Comparison of ENCODE assay signal across 18 cellular contexts in genomic region chr4:7744131-7744804, GRCh38.
DNase-seq lines count a peak whose midpoint lies in the region; ATAC-seq and TF ChIP-seq lines count a peak whose summit lies in the region.
"Had no signal": no experiment of that assay in that cellular context is flagged by ENCODE, and none has a peak within 500 bp of the region (broad histone marks: within the 10 kb centered on the region; RNA-seq: fewer than 3 reads in every experiment).

No MANE protein-coding gene starts in this region.

- H3K27me3 Mint-ChIP-seq in activated naive CD4-positive, alpha-beta T cell treated with anti-CD3 and anti-CD28 coated beads, Interleukin-2, amount 50 U/mL, for 24 hours: no peaks in the 10 kb centered on the region
- H3K27me3 Mint-ChIP-seq in activated naive CD4-positive, alpha-beta T cell treated with anti-CD3 and anti-CD28 coated beads, Interleukin-2, amount 10 ng/mL, durations not matched to agents 7 days and 5 days: peaks cover 10% of the 10 kb centered on the region
- no peaks in the 10 kb centered on the region for H3K27me3 Mint-ChIP-seq in T-helper 2 cell treated with Interferon-gamma antibody and Interleukin-4, amounts not matched to agents 5 μg/mL and 100 μg/mL, for 36 hours (ENCODE audit: low read depth)
- H3K27me3 Mint-ChIP-seq: activated naive CD8-positive, alpha-beta T cell had no signal

- H3K4me1 Mint-ChIP-seq in activated naive CD4-positive, alpha-beta T cell treated with anti-CD3 and anti-CD28 coated beads, Interleukin-2, amount 50 U/mL, for 24 hours: peaks cover 16% of the 10 kb centered on the region
- peaks cover 18% of the 10 kb centered on the region for H3K4me1 Mint-ChIP-seq in activated naive CD4-positive, alpha-beta T cell treated with anti-CD3 and anti-CD28 coated beads, Interleukin-2, amount 10 ng/mL, durations not matched to agents 7 days and 5 days
- H3K4me1 Mint-ChIP-seq in T-helper 2 cell treated with Interferon-gamma antibody and Interleukin-4, amounts not matched to agents 5 μg/mL and 100 μg/mL, for 36 hours (ENCODE audit: low read depth): peaks cover 1% of the 10 kb centered on the region
- H3K4me1 Mint-ChIP-seq: CD4-positive, CD25-positive, alpha-beta regulatory T cell had no signal

- TF ChIP-seq CTCF in upper lobe of left lung (IDR thresholded peaks at IDR 0.05): no peak

- CTCF ChIA-PET in activated naive CD4-positive, alpha-beta T cell treated with anti-CD3 and anti-CD28 coated beads, Interleukin-2, amount 10 ng/mL, durations not matched to agents 7 days and 5 days (lab: Charles Lee): interaction anchor here (1.0 kb wide), 1 partner anchor 58 kb away, joined by 3 read pairs; no protein-coding TSS in a partner anchor

- peak overlapping the region; percentile 19 for H3K27ac Mint-ChIP-seq in activated naive CD4-positive, alpha-beta T cell treated with anti-CD3 and anti-CD28 coated beads, Interleukin-2, amount 50 U/mL, for 24 hours
- no peak overlapping the region for H3K27ac Mint-ChIP-seq in activated naive CD4-positive, alpha-beta T cell treated with anti-CD3 and anti-CD28 coated beads, Interleukin-2, amount 10 ng/mL, durations not matched to agents 7 days and 5 days
- H3K27ac Mint-ChIP-seq in T-helper 2 cell treated with Interferon-gamma antibody and Interleukin-4, amounts not matched to agents 5 μg/mL and 100 μg/mL, for 36 hours: no peak overlapping the region
- H3K27ac Mint-ChIP-seq: activated naive CD8-positive, alpha-beta T cell had no signal

- H3K4me3 ChIP-seq in upper lobe of left lung: no peak overlapping the region
- H3K4me3 ChIP-seq: K562, SK-N-MC, smooth muscle cell, tibial nerve had no signal

- H3K27ac ChIP-seq in upper lobe of left lung: peak overlapping the region in 1 of 4 donors; percentile 43
- H3K27ac ChIP-seq: SK-N-MC had no signal

- ATAC-seq in upper lobe of left lung (ENCODE audit: low FRiP score in 2 of 2): peak; percentile 20 to 58
- no peak for ATAC-seq in GM18868 (IDR thresholded peaks at IDR 0.05; ENCODE audit: unreplicated experiment)
- ATAC-seq: K562 had no signal

- H3K4me3 Mint-ChIP-seq in activated naive CD4-positive, alpha-beta T cell treated with anti-CD3 and anti-CD28 coated beads, Interleukin-2, amount 50 U/mL, for 24 hours: no peak overlapping the region
- H3K4me3 Mint-ChIP-seq in activated naive CD4-positive, alpha-beta T cell treated with anti-CD3 and anti-CD28 coated beads, Interleukin-2, amount 10 ng/mL, durations not matched to agents 7 days and 5 days: no peak overlapping the region
- no peak overlapping the region for H3K4me3 Mint-ChIP-seq in T-helper 2 cell treated with Interferon-gamma antibody and Interleukin-4, amounts not matched to agents 5 μg/mL and 100 μg/mL, for 36 hours
- H3K4me3 Mint-ChIP-seq: activated naive CD8-positive, alpha-beta T cell; brain; CD4-positive, CD25-positive, alpha-beta regulatory T cell had no signal

- H3K9me3 Mint-ChIP-seq in activated naive CD4-positive, alpha-beta T cell treated with anti-CD3 and anti-CD28 coated beads, Interleukin-2, amount 50 U/mL, for 24 hours: no peaks in the 10 kb centered on the region
- H3K9me3 Mint-ChIP-seq in activated naive CD4-positive, alpha-beta T cell treated with anti-CD3 and anti-CD28 coated beads, Interleukin-2, amount 10 ng/mL, durations not matched to agents 7 days and 5 days: no peaks in the 10 kb centered on the region
- no peaks in the 10 kb centered on the region for H3K9me3 Mint-ChIP-seq in T-helper 2 cell treated with Interferon-gamma antibody and Interleukin-4, amounts not matched to agents 5 μg/mL and 100 μg/mL, for 36 hours

- WGBS in upper lobe of left lung, 2 donors: 80% methylated on average over 13 to 16 of the region's 16 CpGs

- DNase-seq in activated naive CD4-positive, alpha-beta T cell treated with anti-CD3 and anti-CD28 coated beads, Interleukin-2, amount 10 ng/mL, durations not matched to agents 7 days and 5 days: no peak
- peak; percentile 77 for DNase-seq in RPMI8226
- DNase-seq in medulla oblongata (ENCODE audit: extremely low spot score): peak; percentile 79
- no peak for DNase-seq in upper lobe of left lung
- DNase-seq in T-helper 2 cell treated with Interferon-gamma antibody and Interleukin-4, amounts not matched to agents 5 μg/mL and 100 μg/mL, for 36 hours (ENCODE audit: low spot score): no peak
- DNase-seq in NCI-H82 (lab: John Stamatoyannopoulos, UW): no peak
- DNase-seq: activated CD4-positive, alpha-beta T cell treated with anti-CD3 and anti-CD28 coated beads for 48 hours; activated T-cell treated with anti-CD3 and anti-CD28 coated beads for 4 hours; CD4-positive, CD25-positive, alpha-beta regulatory T cell; DND-41 had no signal

- TF ChIP-seq POLR2A in upper lobe of left lung (IDR thresholded peaks at IDR 0.05): no peak

- H3K27me3 ChIP-seq in upper lobe of left lung: no peaks in the 10 kb centered on the region
- H3K27me3 ChIP-seq: tibial nerve had no signal

- peaks cover 0 to 10% (median 3%) of the 10 kb centered on the region in 4 donors for H3K4me1 ChIP-seq in upper lobe of left lung

- H3K36me3 ChIP-seq in upper lobe of left lung: no peaks in the 10 kb centered on the region

- no peaks in the 10 kb centered on the region for H3K36me3 Mint-ChIP-seq in activated naive CD4-positive, alpha-beta T cell treated with anti-CD3 and anti-CD28 coated beads, Interleukin-2, amount 50 U/mL, for 24 hours
- H3K36me3 Mint-ChIP-seq in activated naive CD4-positive, alpha-beta T cell treated with anti-CD3 and anti-CD28 coated beads, Interleukin-2, amount 10 ng/mL, durations not matched to agents 7 days and 5 days: no peaks in the 10 kb centered on the region
- H3K36me3 Mint-ChIP-seq in T-helper 2 cell treated with Interferon-gamma antibody and Interleukin-4, amounts not matched to agents 5 μg/mL and 100 μg/mL, for 36 hours (ENCODE audit: low read depth): no peaks in the 10 kb centered on the region
- H3K36me3 Mint-ChIP-seq: activated naive CD8-positive, alpha-beta T cell; CD4-positive, CD25-positive, alpha-beta regulatory T cell had no signal

- no peaks in the 10 kb centered on the region for H3K9me3 ChIP-seq in upper lobe of left lung
- H3K9me3 ChIP-seq: tibial nerve had no signal

- no peak for TF ChIP-seq EP300 in upper lobe of left lung (IDR thresholded peaks at IDR 0.05)

Comparison
In these comparisons a context has a peak if more than half of its experiments do, and no peak if none do; other contexts are left out.
1. DNase-seq: peak in RPMI8226 (single experiment) and medulla oblongata (single experiment); none in activated naive CD4-positive, alpha-beta T cell treated with anti-CD3 and anti-CD28 coated beads, Interleukin-2, amount 10 ng/mL, durations not matched to agents 7 days and 5 days (single experiment), upper lobe of left lung (0 of 2), T-helper 2 cell treated with Interferon-gamma antibody and Interleukin-4, amounts not matched to agents 5 μg/mL and 100 μg/mL, for 36 hours (single experiment) and NCI-H82 (single experiment).